In genomic region chr5:178204205-178205009, GRCh38 we compare ENCODE assay signal across 8 cellular contexts. TPM values are rescaled to one million over a fixed set of nuclear protein-coding genes. Genes with fewer than 3 reads are reported as not detected.
DNase-seq lines count a peak whose midpoint lies in the region; ATAC-seq and TF ChIP-seq lines count a peak whose summit lies in the region.

Gene HNRNPAB (plus strand): TSS chr5:178204533. CDS start chr5:178204838, 305 bp downstream.

- peak; percentile 73 for ATAC-seq in HG02623 (IDR thresholded peaks at IDR 0.05; ENCODE audit: unreplicated experiment)

- H3K4me3 ChIP-seq in ovary (peak within 1 kb of the TSS; percentile 61), thyroid gland (replicated peaks in 1 of 3) (peak within 1 kb of the TSS; percentile 78 to 99 (median 94))

- peaks cover 40% of the 10 kb centered on the region for H3K4me1 Mint-ChIP-seq in activated naive CD8-positive, alpha-beta T cell treated with anti-CD3 and anti-CD28 coated beads for 36 hours

- CTCF ChIA-PET in GM10248 (lab: Yijun Ruan, JAX): interaction anchor here (1.2 to 1.5 kb wide), 3 partner anchors 9 to 130 kb away, joined by 3 to 8 read pairs (median 5); no protein-coding TSS in a partner anchor

- H3K36me3 ChIP-seq in ovary (no peaks in the 10 kb centered on the region), thyroid gland (peaks cover 20 to 23% of the 10 kb centered on the region in 2 donors)

- H3K4me1 ChIP-seq in ovary (ENCODE audit: insufficient read depth): peaks cover 10% of the 10 kb centered on the region
- H3K4me1 ChIP-seq in thyroid gland: peaks cover 21 to 26% of the 10 kb centered on the region in 2 donors

- H3K27me3 ChIP-seq in ovary (no peaks in the 10 kb centered on the region), thyroid gland (no peaks in the 10 kb centered on the region)

- peaks cover 2% of the 10 kb centered on the region for H3K9me3 Mint-ChIP-seq in activated naive CD8-positive, alpha-beta T cell treated with anti-CD3 and anti-CD28 coated beads for 36 hours

- TF ChIP-seq CTCF in GM10248 (IDR thresholded peaks at IDR 0.05; ENCODE audit: control extremely low read depth, extremely low read depth, low read depth, missing control alignments) (no peak), ovary (IDR thresholded peaks at IDR 0.05) (no peak), thyroid gland (IDR thresholded peaks at IDR 0.05) (no peak)

- peaks cover 42% of the 10 kb centered on the region for H3K36me3 Mint-ChIP-seq in activated naive CD8-positive, alpha-beta T cell treated with anti-CD3 and anti-CD28 coated beads for 36 hours

- H3K4me3 Mint-ChIP-seq in activated naive CD8-positive, alpha-beta T cell treated with anti-CD3 and anti-CD28 coated beads for 36 hours: peak within 1 kb of the TSS; percentile 98

- peak within 1 kb of the TSS; percentile 99 for H3K27ac Mint-ChIP-seq in activated naive CD8-positive, alpha-beta T cell treated with anti-CD3 and anti-CD28 coated beads for 36 hours

- intact Hi-C loops in head of caudate nucleus (cut with DNase I) (loop anchor here (10.0 kb wide), 1 partner anchor 50 kb away; the partner anchor contains the start of gene NHP2), ovary (cut with DNase I) (no loop called here), thyroid gland (cut with DNase I) (no loop called here)

- POLR2A ChIA-PET in GM10248 (lab: Yijun Ruan, JAX): interaction anchor here (0.7 to 1.5 kb wide), 14 partner anchors 10 to 764 kb away, joined by 3 to 39 read pairs (median 3); partner anchors contain the start of genes NHP2, PHYKPL and RMND5B

- 0 to 1% (median 0%) methylated on average over 68 to 111 of the region's 111 CpGs for WGBS in ovary, 3 donors
- 0% methylated on average over 24 of the region's 111 CpGs; no CpG with 5 or more reads in 1 of the 2 donors for WGBS in thyroid gland, 2 donors

- H3K27me3 Mint-ChIP-seq in activated naive CD8-positive, alpha-beta T cell treated with anti-CD3 and anti-CD28 coated beads for 36 hours: peaks cover 4% of the 10 kb centered on the region

- H3K9me3 ChIP-seq in ovary (no peaks in the 10 kb centered on the region), thyroid gland (no peaks in the 10 kb centered on the region)

- H3K27ac ChIP-seq in ovary (peak within 1 kb of the TSS; percentile 85 to 92), thyroid gland (peak within 1 kb of the TSS; percentile 50 to 86 (median 63))

- TF ChIP-seq POLR2A in ovary (IDR thresholded peaks at IDR 0.05) (peak; percentile 98), thyroid gland (IDR thresholded peaks at IDR 0.05) (peak; percentile 97 to 100)

- TF ChIP-seq EP300 in ovary (IDR thresholded peaks at IDR 0.05): no peak

- peak; percentile 99 for DNase-seq in GM10248 (ENCODE audit: extremely low spot score)
- DNase-seq in NCI-H1105 (lab: John Stamatoyannopoulos, UW): peak; percentile 74
- peak; percentile 87 for DNase-seq in SKM-1 treated with dmso at 0.1 percent for 144 hours (lab: John Stamatoyannopoulos, UW; ENCODE audit: unreplicated experiment)
- peak; percentile 94 for DNase-seq in activated naive CD8-positive, alpha-beta T cell treated with anti-CD3 and anti-CD28 coated beads for 36 hours
- peak; percentile 92 to 99 (median 97) for DNase-seq in head of caudate nucleus
- DNase-seq in ovary: peak; percentile 93 to 98 (median 96)
- DNase-seq in thyroid gland: peak; percentile 94

RNA-seq across cellular contexts. Expression of gene HNRNPAB, which starts in this region (rescaled TPM):
- total RNA-seq in activated naive CD8-positive, alpha-beta T cell treated with anti-CD3 and anti-CD28 coated beads for 36 hours: 100 to 1,000 TPM; 599 to 600 TPM
- total RNA-seq in ovary (100 to 1,000 TPM in 4 of 7 donors, 10 to 100 TPM in 3; 42.0 to 132 (median 102) TPM), thyroid gland (100 to 1,000 TPM in 2 of 4 donors, 10 to 100 TPM in 2; 65.0 to 111 (median 90.4) TPM)
- 100 to 1,000 TPM in 1 of 2 donors, 10 to 100 TPM in 1; 56.4 to 106 TPM for polyA plus RNA-seq in ovary

Comparison
In these comparisons a context has a peak if more than half of its experiments do, and no peak if none do; other contexts are left out.
1. Peak in every context shown above with its lines: DNase-seq, ATAC-seq, H3K4me3 ChIP-seq and H3K27ac ChIP-seq.
2. RNA of gene HNRNPAB (total RNA-seq): 599 to 600 TPM in activated naive CD8-positive, alpha-beta T cell treated with anti-CD3 and anti-CD28 coated beads for 36 hours; 42.0 to 132 TPM in ovary and 65.0 to 111 TPM in thyroid gland; every median in the first group is over 4 times any median in the second.